In the genomic region with DNA sequence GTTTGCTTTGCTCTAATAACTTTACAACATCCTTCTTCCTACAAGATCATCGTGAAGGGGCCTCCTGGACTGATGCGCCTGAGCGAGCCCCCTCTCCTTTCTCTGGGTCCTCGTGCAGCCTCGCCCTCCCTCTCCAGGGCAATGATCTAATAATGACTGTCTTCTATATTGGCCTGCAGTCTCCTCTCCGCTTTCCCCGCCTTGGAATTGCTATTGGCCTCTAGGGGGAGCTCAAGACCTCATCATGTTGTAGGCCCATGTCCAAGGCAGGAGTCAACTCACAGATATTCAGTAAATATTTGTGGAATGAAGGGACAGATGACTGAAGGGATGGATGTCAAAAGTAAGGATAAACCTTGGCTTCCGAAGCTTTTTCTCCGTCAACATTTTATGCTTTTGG, we compare ENCODE assay signal across 9 cellular contexts.
DNase-seq lines count a peak whose midpoint lies in the region; ATAC-seq and TF ChIP-seq lines count a peak whose summit lies in the region.
"Had no signal": no experiment of that assay in that cellular context is flagged by ENCODE, and none has a peak within 500 bp of the region (broad histone marks: within the 10 kb centered on the region; RNA-seq: fewer than 3 reads in every experiment).

No MANE protein-coding gene starts in this region.

- no peaks in the 10 kb centered on the region for H3K9me3 ChIP-seq in gastroesophageal sphincter

- intact Hi-C loops in posterior cingulate gyrus (cut with DNase I) = loop anchor here (5.0 kb wide), 1 partner anchor 1755 kb away; no protein-coding TSS in a partner anchor

- no peak for TF ChIP-seq EP300 in gastroesophageal sphincter (IDR thresholded peaks at IDR 0.05)

- no peak overlapping the region for H3K27ac ChIP-seq in gastroesophageal sphincter

- H3K4me3 ChIP-seq in gastroesophageal sphincter = no peak overlapping the region

- 14 to 35% methylated on average over 5 to 9 of the region's 9 CpGs for WGBS in gastroesophageal sphincter (ENCODE audit: low coverage in 1 of 2), 2 donors

- no peaks in the 10 kb centered on the region for H3K27me3 ChIP-seq in gastroesophageal sphincter

- peak; percentile 47 to 71 (median 68) for TF ChIP-seq CTCF in gastroesophageal sphincter (IDR thresholded peaks at IDR 0.05)

- peaks cover 0 to 2% of the 10 kb centered on the region in 2 donors for H3K36me3 Mint-ChIP-seq in activated T-cell treated with anti-CD3 and anti-CD28 coated beads, Interleukin-2, amount 50 U/mL, for 72 hours (ENCODE audit: insufficient read depth in 2 of 2)
- no peaks in the 10 kb centered on the region for H3K36me3 Mint-ChIP-seq in activated T-cell treated with anti-CD3 and anti-CD28 coated beads, Interleukin-2, amount 50 U/mL, for 4 hours (ENCODE audit: insufficient read depth)
- H3K36me3 Mint-ChIP-seq: activated naive CD8-positive, alpha-beta T cell had no signal

- no peak for ATAC-seq in activated T-cell treated with anti-CD3 and anti-CD28 coated beads, Interleukin-2, amount 50 U/mL, for 72 hours (replicated peaks in 1 of 2)
- no peak for ATAC-seq in activated T-cell treated with anti-CD3 and anti-CD28 coated beads, Interleukin-2, amount 50 U/mL, for 4 hours
- no peak for ATAC-seq in gastroesophageal sphincter
- ATAC-seq in HG03095 (IDR thresholded peaks at IDR 0.05; ENCODE audit: unreplicated experiment) = no peak

- no peaks in the 10 kb centered on the region for H3K27me3 Mint-ChIP-seq in activated T-cell treated with anti-CD3 and anti-CD28 coated beads, Interleukin-2, amount 50 U/mL, for 72 hours (ENCODE audit: low read depth)
- peaks cover 4% of the 10 kb centered on the region for H3K27me3 Mint-ChIP-seq in activated T-cell treated with anti-CD3 and anti-CD28 coated beads, Interleukin-2, amount 50 U/mL, for 4 hours (ENCODE audit: low read depth)
- H3K27me3 Mint-ChIP-seq: activated naive CD8-positive, alpha-beta T cell had no signal

- H3K36me3 ChIP-seq in gastroesophageal sphincter = no peaks in the 10 kb centered on the region

- DNase-seq in activated T-cell treated with anti-CD3 and anti-CD28 coated beads, Interleukin-2, amount 50 U/mL, for 72 hours = peak; percentile 8 to 13
- DNase-seq in activated T-cell treated with anti-CD3 and anti-CD28 coated beads, Interleukin-2, amount 50 U/mL, for 4 hours = no peak
- DNase-seq in NCI-H187 (lab: John Stamatoyannopoulos, UW) (peak; percentile 45 to 84), SKM-1 treated with dmso at 0.1 percent for 144 hours (lab: John Stamatoyannopoulos, UW; ENCODE audit: unreplicated experiment) (peak; percentile 1), posterior cingulate gyrus (peak in 6 of 10 donors; percentile 12 to 77 (median 50)), UCSD-AML1 (lab: John Stamatoyannopoulos, UW; ENCODE audit: unreplicated experiment) (no peak)

- no peak overlapping the region for H3K4me3 Mint-ChIP-seq in activated T-cell treated with anti-CD3 and anti-CD28 coated beads, Interleukin-2, amount 50 U/mL, for 72 hours
- no peak overlapping the region for H3K4me3 Mint-ChIP-seq in activated T-cell treated with anti-CD3 and anti-CD28 coated beads, Interleukin-2, amount 50 U/mL, for 4 hours
- H3K4me3 Mint-ChIP-seq: activated naive CD8-positive, alpha-beta T cell had no signal

- no peak for TF ChIP-seq POLR2A in gastroesophageal sphincter (IDR thresholded peaks at IDR 0.05)

- H3K4me1 ChIP-seq in gastroesophageal sphincter = no peaks in the 10 kb centered on the region

- peaks cover 3 to 8% of the 10 kb centered on the region in 2 donors for H3K9me3 Mint-ChIP-seq in activated T-cell treated with anti-CD3 and anti-CD28 coated beads, Interleukin-2, amount 50 U/mL, for 72 hours
- peaks cover 7% of the 10 kb centered on the region for H3K9me3 Mint-ChIP-seq in activated T-cell treated with anti-CD3 and anti-CD28 coated beads, Interleukin-2, amount 50 U/mL, for 4 hours

- no peaks in the 10 kb centered on the region for H3K4me1 Mint-ChIP-seq in activated T-cell treated with anti-CD3 and anti-CD28 coated beads, Interleukin-2, amount 50 U/mL, for 72 hours (ENCODE audit: low read depth)
- no peaks in the 10 kb centered on the region for H3K4me1 Mint-ChIP-seq in activated T-cell treated with anti-CD3 and anti-CD28 coated beads, Interleukin-2, amount 50 U/mL, for 4 hours (ENCODE audit: low read depth)

- no peak overlapping the region for H3K27ac Mint-ChIP-seq in activated T-cell treated with anti-CD3 and anti-CD28 coated beads, Interleukin-2, amount 50 U/mL, for 72 hours
- H3K27ac Mint-ChIP-seq: activated naive CD8-positive, alpha-beta T cell had no signal

Comparison
In these comparisons a context has a peak if more than half of its experiments do, and no peak if none do; other contexts are left out.
1. DNase-seq: peak in activated T-cell treated with anti-CD3 and anti-CD28 coated beads, Interleukin-2, amount 50 U/mL, for 72 hours (2 of 2), NCI-H187 (2 of 2), SKM-1 treated with dmso at 0.1 percent for 144 hours (single experiment) and posterior cingulate gyrus (6 of 10); none in activated T-cell treated with anti-CD3 and anti-CD28 coated beads, Interleukin-2, amount 50 U/mL, for 4 hours (single experiment) and UCSD-AML1 (single experiment).